ENCODE assay signal across 1 cellular context in the genomic region with DNA sequence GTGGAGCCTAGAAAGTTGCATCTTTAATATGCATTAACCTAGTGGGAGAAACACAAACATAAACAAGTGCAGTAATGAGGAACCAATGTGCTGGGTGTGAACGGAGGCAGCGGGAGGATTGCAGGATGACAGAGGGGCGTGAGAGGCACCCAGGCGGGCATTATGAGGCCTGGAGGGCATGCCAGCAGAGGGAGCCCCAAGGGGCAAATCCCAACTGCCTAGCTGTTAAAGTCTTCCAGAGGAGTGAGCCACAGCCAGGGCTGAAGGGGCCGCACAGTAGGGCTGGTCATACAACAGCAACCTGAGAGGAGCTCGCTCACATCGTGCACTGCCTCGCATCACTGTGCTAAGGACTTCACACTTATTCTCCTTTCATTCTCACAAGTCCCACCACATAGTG.
TF ChIP-seq lines count a peak whose summit lies in the region.

No MANE protein-coding gene starts in this region.

TF ChIP-seq in H1, 55 proteins besides CTCF, POLR2A, EP300 and RAD21:
- TF ChIP-seq MAFK (IDR thresholded peaks at IDR 0.05; ENCODE audit: low read depth, low read length) (no peak), CBX8 (IDR thresholded peaks at IDR 0.05; ENCODE audit: borderline replicate concordance, low read depth, low read length) (no peak), CHD2 (IDR thresholded peaks at IDR 0.05; ENCODE audit: low read length) (no peak), JUN (IDR thresholded peaks at IDR 0.05; ENCODE audit: low read depth, low read length) (no peak), TCF12 (IDR thresholded peaks at IDR 0.05; ENCODE audit: low read depth, low read length) (no peak), TBP (IDR thresholded peaks at IDR 0.05; ENCODE audit: low read depth, low read length) (peak; percentile 58; the same call in 1 of the 2 replicates), SIRT6 (IDR thresholded peaks at IDR 0.05; ENCODE audit: low read length) (no peak), EZH2 (IDR thresholded peaks at IDR 0.05; ENCODE audit: low read depth, low read length, severe bottlenecking) (no peak), YY1 (IDR thresholded peaks at IDR 0.05; ENCODE audit: low read depth, low read length) (no peak), CTBP2 (IDR thresholded peaks at IDR 0.05; ENCODE audit: borderline replicate concordance, insufficient read depth, insufficient read length, low read length) (no peak)
- TF ChIP-seq, protein P1, sequence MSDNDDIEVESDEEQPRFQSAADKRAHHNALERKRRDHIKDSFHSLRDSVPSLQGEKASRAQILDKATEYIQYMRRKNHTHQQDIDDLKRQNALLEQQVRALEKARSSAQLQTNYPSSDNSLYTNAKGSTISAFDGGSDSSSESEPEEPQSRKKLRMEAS (IDR thresholded peaks at IDR 0.05) = 0 out of 2 replicates have a peak, but pooled peaks have one; percentile 11
